21 cellular contexts compared by ENCODE assay signal in genomic region chr17:9957244-9957643, GRCh38. TPM values are rescaled to one million over a fixed set of nuclear protein-coding genes. Genes with fewer than 3 reads are reported as not detected.
DNase-seq lines count a peak whose midpoint lies in the region; ATAC-seq and TF ChIP-seq lines count a peak whose summit lies in the region.
"Had no signal": no experiment of that assay in that cellular context is flagged by ENCODE, and none has a peak within 500 bp of the region (broad histone marks: within the 10 kb centered on the region; RNA-seq: fewer than 3 reads in every experiment).

No MANE protein-coding gene starts in this region.

- H3K14ac ChIP-seq in neuronal stem cell (ENCODE audit: low read length): peak overlapping the region; percentile 49

- H3K27ac ChIP-seq in BLaER1 treated with 17β-estradiol and CSF1 and Interleukin-3, amounts not matched to agents 10 nM and 100 nM: no peak overlapping the region; a peak in 1 of 22 replicates
- H3K27ac ChIP-seq in cingulate gyrus (ENCODE audit: low read depth, low read length) (peak overlapping the region; percentile 19), neuronal stem cell (replicated peaks; ENCODE audit: low read length) (no peak overlapping the region), right lobe of liver (no peak overlapping the region)
- H3K27ac ChIP-seq: GM23248 had no signal

- H3K23ac ChIP-seq in neuronal stem cell (ENCODE audit: low read depth, low read length, poor library complexity): no peak overlapping the region

- TF ChIP-seq CTCF in Calu3 (IDR thresholded peaks at IDR 0.05; ENCODE audit: unreplicated experiment) (no peak), right lobe of liver (IDR thresholded peaks at IDR 0.05) (no peak)

- H3K27me3 Mint-ChIP-seq in Calu3 (ENCODE audit: unreplicated experiment): peaks cover 58% of the 10 kb centered on the region
- H3K27me3 Mint-ChIP-seq: CD4-positive, CD25-positive, alpha-beta regulatory T cell had no signal

- no peak overlapping the region for H2BK12ac ChIP-seq in neuronal stem cell (ENCODE audit: low read length)

- no peak overlapping the region for H2AK5ac ChIP-seq in neuronal stem cell (ENCODE audit: low read depth, low read length)

- no peaks in the 10 kb centered on the region for H3K36me3 Mint-ChIP-seq in Calu3 (ENCODE audit: insufficient read depth, unreplicated experiment)
- H3K36me3 Mint-ChIP-seq: CD4-positive, CD25-positive, alpha-beta regulatory T cell; CD8-positive, alpha-beta memory T cell; IgD-negative memory B cell had no signal

- CTCF ChIA-PET in Calu3 (lab: Charles Lee): no interaction called here

- H4K91ac ChIP-seq in neuronal stem cell (ENCODE audit: low read depth, low read length, poor library complexity): no peak overlapping the region

- H3K18ac ChIP-seq in neuronal stem cell (ENCODE audit: low read length): no peak overlapping the region

- WGBS in neuronal stem cell (ENCODE audit: extremely low coverage in 2 of 2, insufficient read length in 2 of 2, insufficient replicate concordance in 1 of 2), 2 donors: no CpG with 5 or more reads among the region's 8 CpGs
- 50% methylated on average over 4 of the region's 8 CpGs for WGBS in right lobe of liver (ENCODE audit: insufficient coverage, low coverage, low lambda C conversion rate, missing lambda C conversion rate)

- H3K9me3 ChIP-seq in BLaER1 treated with 17β-estradiol and CSF1 and Interleukin-3, amounts not matched to agents 10 nM and 100 nM (replicated peaks in 1 of 11): no peaks in the 10 kb centered on the region
- H3K9me3 ChIP-seq in neuronal stem cell (replicated peaks in 1 of 2; ENCODE audit: control insufficient read depth in 2 of 2, insufficient read depth in 1 of 2, low read depth in 1 of 2, low read length in 2 of 2): no peaks in the 10 kb centered on the region
- H3K9me3 ChIP-seq in right lobe of liver: no peaks in the 10 kb centered on the region

- no peak for DNase-seq in neuronal stem cell (ENCODE audit: low spot score)
- DNase-seq in middle frontal gyrus (ENCODE audit: extremely low spot score, low spot score): no peak
- no peak for DNase-seq in Calu3
- DNase-seq in DMS114 treated with DMSO at 0.1 percent for 48 hours (lab: John Stamatoyannopoulos, UW; ENCODE audit: unreplicated experiment): no peak
- DNase-seq in right lobe of liver: no peak
- DNase-seq: 8988T; CD4-positive, CD25-positive, alpha-beta regulatory T cell; CD8-positive, alpha-beta memory T cell; COR-L47; DMS153; DMS79; GDM1; GM23248; H9 had no signal

- H3K79me1 ChIP-seq in neuronal stem cell (ENCODE audit: low read depth, low read length): no peaks in the 10 kb centered on the region

- no peak overlapping the region for H2BK5ac ChIP-seq in neuronal stem cell (ENCODE audit: low read length)

- H3K9me3 Mint-ChIP-seq in Calu3 (ENCODE audit: low read depth, unreplicated experiment): no peaks in the 10 kb centered on the region
- H3K9me3 Mint-ChIP-seq: CD8-positive, alpha-beta memory T cell; H9; IgD-negative memory B cell had no signal

- no peak overlapping the region for H2BK120ac ChIP-seq in neuronal stem cell (ENCODE audit: low read depth, low read length)

- no peaks in the 10 kb centered on the region for H3K4me1 Mint-ChIP-seq in Calu3 (ENCODE audit: low read depth, unreplicated experiment)
- H3K4me1 Mint-ChIP-seq: CD4-positive, CD25-positive, alpha-beta regulatory T cell; CD8-positive, alpha-beta memory T cell; IgD-negative memory B cell had no signal

- H2BK15ac ChIP-seq in neuronal stem cell (ENCODE audit: low read length): no peak overlapping the region

- H3K4me3 Mint-ChIP-seq in Calu3 (ENCODE audit: low read depth, unreplicated experiment): no peak overlapping the region
- H3K4me3 Mint-ChIP-seq: CD4-positive, CD25-positive, alpha-beta regulatory T cell; CD8-positive, alpha-beta memory T cell; IgD-negative memory B cell had no signal

- H3K9ac ChIP-seq in BLaER1 treated with 17β-estradiol and CSF1 and Interleukin-3, amounts not matched to agents 10 nM and 100 nM: no peak overlapping the region
- H3K9ac ChIP-seq in neuronal stem cell (ENCODE audit: low read depth, low read length, poor library complexity): no peak overlapping the region
- H3K9ac ChIP-seq: GM23248 had no signal

- no peak overlapping the region for H3K4me3 ChIP-seq in BLaER1 treated with 17β-estradiol and CSF1 and Interleukin-3, amounts not matched to agents 10 nM and 100 nM
- H3K4me3 ChIP-seq in neuronal stem cell (ENCODE audit: low read length in 2 of 2): no peak overlapping the region
- H3K4me3 ChIP-seq in right lobe of liver: no peak overlapping the region
- H3K4me3 ChIP-seq: GM23248 had no signal

- peaks cover 45 to 100% (median 100%) of the 10 kb centered on the region in 11 experiments for H4K20me1 ChIP-seq in BLaER1 treated with 17β-estradiol and CSF1 and Interleukin-3, amounts not matched to agents 10 nM and 100 nM

- TF ChIP-seq POLR2A in right lobe of liver (IDR thresholded peaks at IDR 0.05): no peak

- H2AFZ ChIP-seq in neuronal stem cell (ENCODE audit: low read length): no peak overlapping the region
- H2AFZ ChIP-seq: GM23248 had no signal

- H3K4me1 ChIP-seq in BLaER1 treated with 17β-estradiol and CSF1 and Interleukin-3, amounts not matched to agents 10 nM and 100 nM: peaks cover 28 to 54% (median 44%) of the 10 kb centered on the region in 10 experiments
- peaks cover 0 to 9% of the 10 kb centered on the region in 2 donors for H3K4me1 ChIP-seq in neuronal stem cell (ENCODE audit: control insufficient read depth in 2 of 2, insufficient read depth in 1 of 2, low read depth in 1 of 2, low read length in 2 of 2)
- no peaks in the 10 kb centered on the region for H3K4me1 ChIP-seq in right lobe of liver

- peak overlapping the region in 7 of 11 experiments; percentile 13 to 43 (median 25); a peak in 8 of 22 replicates for H3K4me2 ChIP-seq in BLaER1 treated with 17β-estradiol and CSF1 and Interleukin-3, amounts not matched to agents 10 nM and 100 nM
- H3K4me2 ChIP-seq in neuronal stem cell (ENCODE audit: insufficient read depth, low read length, poor library complexity, severe bottlenecking): no peak overlapping the region

- H4K8ac ChIP-seq in neuronal stem cell (ENCODE audit: low read depth, low read length): no peak overlapping the region

- no TSS peak for BruUV-seq in Calu3 (replicated peaks; lab: Mats Ljungman, UMichigan)

- H3K4ac ChIP-seq in neuronal stem cell (ENCODE audit: low read length): no peak overlapping the region

- H3K27ac Mint-ChIP-seq in Calu3 (ENCODE audit: unreplicated experiment): no peak overlapping the region
- H3K27ac Mint-ChIP-seq: CD4-positive, CD25-positive, alpha-beta regulatory T cell; H9; IgD-negative memory B cell had no signal

- intact Hi-C loops in Calu3 (cut with micrococcal nuclease; ENCODE audit: unreplicated experiment): no loop called here
- intact Hi-C loops in right lobe of liver (cut with DNase I): no loop called here

- peaks cover 37 to 100% (median 96%) of the 10 kb centered on the region in 11 experiments for H3K36me3 ChIP-seq in BLaER1 treated with 17β-estradiol and CSF1 and Interleukin-3, amounts not matched to agents 10 nM and 100 nM
- no peaks in the 10 kb centered on the region for H3K36me3 ChIP-seq in neuronal stem cell (replicated peaks in 1 of 2; ENCODE audit: control insufficient read depth in 2 of 2, insufficient read depth in 2 of 2, low read length in 2 of 2)
- H3K36me3 ChIP-seq in right lobe of liver: no peaks in the 10 kb centered on the region

- ATAC-seq in right lobe of liver: no peak
- ATAC-seq: HepG2 had no signal

- no peaks in the 10 kb centered on the region for H3K27me3 ChIP-seq in BLaER1 treated with 17β-estradiol and CSF1 and Interleukin-3, amounts not matched to agents 10 nM and 100 nM
- H3K27me3 ChIP-seq in neuronal stem cell (ENCODE audit: control insufficient read depth in 3 of 3, insufficient read depth in 3 of 3, low read depth in 1 of 3, low read length in 3 of 3): peaks cover 0 to 13% (median 0%) of the 10 kb centered on the region in 3 experiments
- H3K27me3 ChIP-seq in right lobe of liver: no peaks in the 10 kb centered on the region

RNA-seq across cellular contexts. Expression of gene RCVRN, which starts 52.2 kb away (rescaled TPM):
- 0.10 TPM for polyA plus RNA-seq in neuronal stem cell (2013, experiment 1 of 2)
- 0.10 TPM for polyA plus RNA-seq in neuronal stem cell (2013, experiment 2 of 2)
- total RNA-seq in Calu3 (2022) (not detected in 2 replicates), right lobe of liver (not detected)
- total RNA-seq: A673; CD4-positive, CD25-positive, alpha-beta regulatory T cell; CD8-positive, alpha-beta memory T cell; Daoy; GM23248; H9; HepG2 had no signal
- polyA plus RNA-seq: AG04450; CD4-positive, CD25-positive, alpha-beta regulatory T cell; CD8-positive, alpha-beta memory T cell; GM23248; HepG2; IgD-negative memory B cell had no signal
